In the genomic region with DNA sequence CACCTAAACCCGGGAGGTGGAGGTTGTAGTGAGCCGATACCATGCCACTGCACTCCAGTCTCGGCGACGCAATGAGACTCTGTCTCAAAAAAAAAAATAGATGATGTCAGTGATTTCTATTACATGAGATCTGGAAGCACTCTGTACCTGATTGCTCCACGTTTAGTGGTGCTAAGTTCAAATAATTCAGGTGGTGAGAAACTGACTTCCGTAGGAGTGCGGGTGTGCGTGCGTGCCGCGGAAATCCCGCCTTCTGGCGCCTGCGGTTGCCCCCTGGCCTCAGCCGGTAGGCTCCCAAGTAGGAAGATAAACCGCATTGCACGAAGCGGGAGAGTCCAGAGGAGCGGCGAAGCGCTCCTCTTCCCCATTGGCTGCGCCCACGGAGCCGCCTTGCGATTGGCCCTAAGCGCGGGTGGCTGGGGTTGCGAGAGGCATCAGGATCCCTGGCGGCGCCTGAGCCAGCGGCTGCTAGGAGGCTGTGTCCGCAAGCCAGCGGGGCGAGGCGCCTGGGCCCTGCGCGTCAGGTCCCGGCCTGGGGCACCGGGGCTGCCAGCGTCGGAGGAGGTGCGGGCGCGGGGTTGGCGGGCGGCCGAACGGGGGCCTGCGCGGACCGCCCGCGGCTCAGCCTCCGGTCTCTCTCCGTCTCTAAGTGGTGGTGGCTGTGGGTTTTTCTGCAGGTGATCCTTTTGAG, we compare ENCODE assay signal across 8 cellular contexts. TPM values are rescaled to one million over a fixed set of nuclear protein-coding genes. Genes with fewer than 3 reads are reported as not detected.
DNase-seq lines count a peak whose midpoint lies in the region; FAIRE-seq and TF ChIP-seq lines count a peak whose summit lies in the region.
"Not testable (repeated sequence)": the region's sequence is repeated elsewhere in the genome, so short reads cannot be mapped to it uniquely, and the experiment has no call there.
"Had no signal": no experiment of that assay in that cellular context is flagged by ENCODE, and none has a peak within 500 bp of the region (broad histone marks: within the 10 kb centered on the region; RNA-seq: fewer than 3 reads in every experiment).

No MANE protein-coding gene starts in this region.

- H3K4ac ChIP-seq in H9 (ENCODE audit: low read depth, low read length): not testable (repeated sequence)

- H3K36me3 ChIP-seq in astrocyte (ENCODE audit: insufficient read depth, low read length): not testable (repeated sequence)

- H3T11ph ChIP-seq in H9 (ENCODE audit: low read length): not testable (repeated sequence)

- not testable (repeated sequence) for H3K9ac ChIP-seq in H9 (ENCODE audit: extremely low read depth, insufficient read length, low read length); astrocyte (ENCODE audit: low read length)

- H2BK20ac ChIP-seq in H9 (ENCODE audit: low read depth, low read length, poor library complexity, severe bottlenecking): not testable (repeated sequence)

- not testable (repeated sequence) for H2AK5ac ChIP-seq in H9 (ENCODE audit: insufficient read length, low read length)

- H2AFZ ChIP-seq in H9 (ENCODE audit: low read length): not testable (repeated sequence)
- peak overlapping the region; percentile 66 for H2AFZ ChIP-seq in astrocyte (ENCODE audit: low read depth, low read length)

- not testable (repeated sequence) for H2BK12ac ChIP-seq in H9 (ENCODE audit: insufficient read length, low read depth, low read length)

- H3K27ac ChIP-seq in H9 (ENCODE audit: insufficient read length, low read depth, low read length); astrocyte (ENCODE audit: low read depth, low read length): not testable (repeated sequence)

- not testable (repeated sequence) for H4K20me1 ChIP-seq in H9 (ENCODE audit: control insufficient read depth, insufficient read depth, insufficient read length); astrocyte (ENCODE audit: insufficient read depth, low read length)

- not testable (repeated sequence) for H3K4me1 Mint-ChIP-seq in H9; activated CD4-positive, alpha-beta T cell treated with anti-CD3 and anti-CD28 coated beads, Interleukin-2, amount 10 ng/mL, durations not matched to agents 24 days and 14 days; astrocyte (ENCODE audit: low read depth, unreplicated experiment); mesothelial cell of epicardium

- H3K4me2 ChIP-seq in H9 (ENCODE audit: insufficient read depth, insufficient read length, low read length): not testable (repeated sequence)
- peak overlapping the region; percentile 83 for H3K4me2 ChIP-seq in astrocyte (ENCODE audit: low read length)

- not testable (repeated sequence) for H3K14ac ChIP-seq in H9 (ENCODE audit: insufficient read depth, low read length)

- H3K79me1 ChIP-seq in H9 (ENCODE audit: insufficient read depth, low read depth, low read length, poor library complexity, severe bottlenecking): not testable (repeated sequence)

- not testable (repeated sequence) for H3K36me3 Mint-ChIP-seq in H9 (ENCODE audit: insufficient read depth in 1 of 3, low read depth in 3 of 3); activated CD4-positive, alpha-beta T cell treated with anti-CD3 and anti-CD28 coated beads, Interleukin-2, amount 10 ng/mL, durations not matched to agents 24 days and 14 days (ENCODE audit: low read depth); astrocyte (ENCODE audit: low read depth, unreplicated experiment); mesothelial cell of epicardium

- not testable (repeated sequence) for H2BK120ac ChIP-seq in H9 (ENCODE audit: low read depth, low read length, poor library complexity, severe bottlenecking)

- DNase-seq in H9 (peak; percentile 93), NCI-H526 (lab: John Stamatoyannopoulos, UW) (peak; percentile 70 to 89), astrocyte (ENCODE audit: low read depth) (peak; percentile 77), frontal cortex (ENCODE audit: low spot score in 2 of 2) (peak; percentile 66 to 73), mesothelial cell of epicardium (ENCODE audit: low spot score in 2 of 2, unreplicated experiment in 2 of 2) (peak; percentile 43 to 79)
- peak; percentile 85 for DNase-seq in activated CD4-positive, alpha-beta T cell treated with anti-CD3 and anti-CD28 coated beads, Interleukin-2, amount 10 ng/mL, durations not matched to agents 24 days and 14 days
- DNase-seq in stimulated activated CD4-positive, alpha-beta T cell treated with anti-CD3 and anti-CD28 coated beads, Interleukin-1b, Interleukin-23, amount 100 ng/mL, for 24 hours (ENCODE audit: low read depth in 4 of 4, low spot score in 1 of 4): peak; percentile 26 to 62 (median 40)

- not testable (repeated sequence) for H2BK5ac ChIP-seq in H9 (ENCODE audit: insufficient read length, low read length)

- H3K9me3 Mint-ChIP-seq in H9; activated CD4-positive, alpha-beta T cell treated with anti-CD3 and anti-CD28 coated beads, Interleukin-2, amount 10 ng/mL, durations not matched to agents 24 days and 14 days; astrocyte (ENCODE audit: unreplicated experiment); mesothelial cell of epicardium: not testable (repeated sequence)

- not testable (repeated sequence) for H3K56ac ChIP-seq in H9 (ENCODE audit: insufficient read length, low read depth, low read length)

- not testable (repeated sequence) for H3K4me1 ChIP-seq in H9 (ENCODE audit: insufficient read depth, low read length); astrocyte (ENCODE audit: insufficient read depth, low read length)

- H3K79me2 ChIP-seq in H9 (ENCODE audit: insufficient read depth, low read length); astrocyte (ENCODE audit: insufficient read depth, low read length): not testable (repeated sequence)

- H4K91ac ChIP-seq in H9 (ENCODE audit: insufficient read length, low read depth, low read length): not testable (repeated sequence)

- not testable (repeated sequence) for H3K18ac ChIP-seq in H9 (ENCODE audit: insufficient read length, low read depth, low read length)

- not testable (repeated sequence) for H4K8ac ChIP-seq in H9 (replicated peaks; ENCODE audit: insufficient read length, low read depth, low read length)

- H3K23ac ChIP-seq in H9 (ENCODE audit: insufficient read length, low read depth, low read length): not testable (repeated sequence)

- no CpG with 5 or more reads among the region's 56 CpGs for WGBS in H9 (ENCODE audit: extremely low coverage, insufficient read length, low lambda C conversion rate)

- H4K5ac ChIP-seq in H9 (ENCODE audit: insufficient read length, low read depth, low read length): not testable (repeated sequence)

- peak overlapping the region; percentile 44 to 72 for H3K4me3 Mint-ChIP-seq in H9
- H3K4me3 Mint-ChIP-seq in activated CD4-positive, alpha-beta T cell treated with anti-CD3 and anti-CD28 coated beads, Interleukin-2, amount 10 ng/mL, durations not matched to agents 24 days and 14 days: peak overlapping the region; percentile 81
- H3K4me3 Mint-ChIP-seq in astrocyte (ENCODE audit: unreplicated experiment): peak overlapping the region; percentile 81
- H3K4me3 Mint-ChIP-seq in mesothelial cell of epicardium: peak overlapping the region; percentile 66

- not testable (repeated sequence) for TF ChIP-seq CTCF in H9 (conservative IDR thresholded peaks at IDR 0.05); astrocyte (IDR thresholded peaks at IDR 0.05; ENCODE audit: insufficient read depth, low read depth, low read length); mesothelial cell of epicardium (IDR thresholded peaks at IDR 0.05; ENCODE audit: unreplicated experiment)

- H3K27ac Mint-ChIP-seq in H9 (peak overlapping the region in 1 of 3 experiments; percentile 74; a peak in 1 of 7 replicates), mesothelial cell of epicardium (peak overlapping the region; percentile 59)
- H3K27ac Mint-ChIP-seq in activated CD4-positive, alpha-beta T cell treated with anti-CD3 and anti-CD28 coated beads, Interleukin-2, amount 10 ng/mL, durations not matched to agents 24 days and 14 days; astrocyte (ENCODE audit: unreplicated experiment): not testable (repeated sequence)

- H3K23me2 ChIP-seq in H9 (ENCODE audit: insufficient read length, low read depth, low read length, poor library complexity, severe bottlenecking): not testable (repeated sequence)

- peaks cover 31% of the 10 kb centered on the region for H3K27me3 Mint-ChIP-seq in H9 (ENCODE audit: low read depth)
- peaks cover 27% of the 10 kb centered on the region for H3K27me3 Mint-ChIP-seq in activated CD4-positive, alpha-beta T cell treated with anti-CD3 and anti-CD28 coated beads, Interleukin-2, amount 10 ng/mL, durations not matched to agents 24 days and 14 days
- H3K27me3 Mint-ChIP-seq in astrocyte (ENCODE audit: low read depth, unreplicated experiment); mesothelial cell of epicardium (ENCODE audit: low read depth): not testable (repeated sequence)

- H3K27me3 ChIP-seq in H9 (ENCODE audit: insufficient read depth, low read length); astrocyte (ENCODE audit: insufficient read depth, low read length): not testable (repeated sequence)

- peak overlapping the region; percentile 48 for H3K4me3 ChIP-seq in astrocyte (ENCODE audit: insufficient read depth, low read depth, low read length)

- intact Hi-C loops in activated CD4-positive, alpha-beta T cell treated with anti-CD3 and anti-CD28 coated beads, Interleukin-2, amount 10 ng/mL, durations not matched to agents 24 days and 14 days (cut with micrococcal nuclease): not testable (repeated sequence)

- H2BK15ac ChIP-seq in H9 (ENCODE audit: low read depth, low read length): not testable (repeated sequence)

- H3K9me3 ChIP-seq in H9 (ENCODE audit: control insufficient read depth, low read depth, low read length); astrocyte (ENCODE audit: insufficient read depth, low read depth, low read length): not testable (repeated sequence)

- not testable (repeated sequence) for FAIRE-seq in astrocyte (lab: Jason Lieb, UNC); frontal cortex (lab: Jason Lieb, UNC)

RNA-seq across cellular contexts. Expression of gene GOLGA6L7, which starts 16.4 kb away (rescaled TPM):
- total RNA-seq in H9 (2021) (not detected in 2 replicates), astrocyte (not detected in 2 replicates), frontal cortex (not detected), mesothelial cell of epicardium (not detected in 3 replicates)
- not detected in 2 replicates for total RNA-seq in activated CD4-positive, alpha-beta T cell treated with anti-CD3 and anti-CD28 coated beads, Interleukin-2, amount 10 ng/mL, durations not matched to agents 24 days and 14 days
- total RNA-seq: MCF 10A had no signal

RNA-seq across cellular contexts. Expression of gene APBA2, which starts 53.7 kb away (rescaled TPM):
- total RNA-seq in H9 (2021) (12.2 and 14.3 TPM in 2 replicates), astrocyte (12.7 and 15.2 TPM in 2 replicates), frontal cortex (117 TPM), mesothelial cell of epicardium (33.1 to 36.7 TPM (median 34.3 TPM) in 3 replicates)
- total RNA-seq in activated CD4-positive, alpha-beta T cell treated with anti-CD3 and anti-CD28 coated beads, Interleukin-2, amount 10 ng/mL, durations not matched to agents 24 days and 14 days: 1.8 and 1.9 TPM in 2 replicates
- total RNA-seq: MCF 10A had no signal

Comparison
In these comparisons a context has a peak if more than half of its experiments do, and no peak if none do; other contexts are left out.
1. DNase-seq: peak in every context shown above with its lines; median percentile 93 in H9; 85 in activated CD4-positive, alpha-beta T cell treated with anti-CD3 and anti-CD28 coated beads, Interleukin-2, amount 10 ng/mL, durations not matched to agents 24 days and 14 days; 80 in NCI-H526; 77 in astrocyte; 70 in frontal cortex; 61 in mesothelial cell of epicardium; 40 in stimulated activated CD4-positive, alpha-beta T cell treated with anti-CD3 and anti-CD28 coated beads, Interleukin-1b, Interleukin-23, amount 100 ng/mL, for 24 hours.